In the genomic region with DNA sequence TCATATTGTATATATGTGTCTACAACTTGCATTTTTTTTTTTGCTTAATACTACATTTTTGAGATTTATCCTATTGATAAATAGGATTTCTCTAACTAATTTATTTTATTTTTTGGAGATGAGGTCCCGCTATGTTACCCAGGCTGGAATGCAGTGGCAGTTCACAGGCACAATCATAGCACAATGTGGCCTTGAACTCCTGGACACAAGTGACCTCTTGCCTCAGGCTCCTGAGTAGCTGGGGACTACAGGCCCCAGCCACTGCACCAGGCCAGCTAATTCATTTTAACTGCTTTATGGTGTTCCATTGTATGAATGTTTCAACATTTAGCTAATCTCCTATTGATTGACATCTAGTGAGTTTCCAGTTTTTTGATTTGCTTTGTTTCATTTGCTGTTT, we compare ENCODE assay signal across 18 cellular contexts.
"Had no signal": no experiment of that assay in that cellular context is flagged by ENCODE, and none has a peak within 500 bp of the region (broad histone marks: within the 10 kb centered on the region; RNA-seq: fewer than 3 reads in every experiment).

No MANE protein-coding gene starts in this region.

- H3K9me3 Mint-ChIP-seq: effector memory CD8-positive, alpha-beta T cell; natural killer cell; stimulated activated effector memory CD8-positive, alpha-beta T cell treated with anti-CD3 and anti-CD28 coated beads, Interleukin-12 subunit alpha, Interleukin-12 subunit beta, amount 100 ng/mL, for 72 hours; stimulated activated naive CD8-positive, alpha-beta T cell treated with anti-CD3 and anti-CD28 coated beads, Interleukin-15, Interleukin-2, amounts not matched to agents 100 ng/mL and 50 ng/mL, for 24 hours had no signal

- H3K27ac ChIP-seq: tibial artery, upper lobe of left lung, vagina had no signal

- H3K4me3 ChIP-seq: tibial artery, upper lobe of left lung, vagina had no signal

- H3K4me1 ChIP-seq: tibial artery, upper lobe of left lung had no signal

- H3K27me3 Mint-ChIP-seq: dendritic cell treated with granulocyte-macrophage colony-stimulating factor and Interleukin-4, amounts not matched to agents 40 ng/mL and 50 ng/mL, for 4 days; effector memory CD8-positive, alpha-beta T cell; stimulated activated naive CD8-positive, alpha-beta T cell treated with anti-CD3 and anti-CD28 coated beads, Interleukin-15, Interleukin-2, amounts not matched to agents 100 ng/mL and 50 ng/mL, for 24 hours had no signal

- H3K9me3 ChIP-seq: tibial artery, upper lobe of left lung, vagina had no signal

- H3K27me3 ChIP-seq: tibial artery, upper lobe of left lung, vagina had no signal

- ATAC-seq: effector memory CD8-positive, alpha-beta T cell; left colon; natural killer cell; right cardiac atrium; stimulated activated effector memory CD8-positive, alpha-beta T cell treated with anti-CD3 and anti-CD28 coated beads, Interleukin-12 subunit alpha, Interleukin-12 subunit beta, amount 100 ng/mL, for 72 hours had no signal

- H3K36me3 Mint-ChIP-seq: natural killer cell; stimulated activated effector memory CD8-positive, alpha-beta T cell treated with anti-CD3 and anti-CD28 coated beads, Interleukin-12 subunit alpha, Interleukin-12 subunit beta, amount 100 ng/mL, for 72 hours had no signal

- H3K4me3 Mint-ChIP-seq: dendritic cell treated with granulocyte-macrophage colony-stimulating factor and Interleukin-4, amounts not matched to agents 40 ng/mL and 50 ng/mL, for 4 days; effector memory CD8-positive, alpha-beta T cell; natural killer cell; neural crest cell; stimulated activated effector memory CD8-positive, alpha-beta T cell treated with anti-CD3 and anti-CD28 coated beads, Interleukin-12 subunit alpha, Interleukin-12 subunit beta, amount 100 ng/mL, for 72 hours; stimulated activated naive CD8-positive, alpha-beta T cell treated with anti-CD3 and anti-CD28 coated beads, Interleukin-15, Interleukin-2, amounts not matched to agents 100 ng/mL and 50 ng/mL, for 24 hours had no signal

- H3K36me3 ChIP-seq: tibial artery, upper lobe of left lung, vagina had no signal

- H3K4me1 Mint-ChIP-seq: natural killer cell; stimulated activated effector memory CD8-positive, alpha-beta T cell treated with anti-CD3 and anti-CD28 coated beads, Interleukin-12 subunit alpha, Interleukin-12 subunit beta, amount 100 ng/mL, for 72 hours had no signal

- H3K27ac Mint-ChIP-seq: dendritic cell treated with granulocyte-macrophage colony-stimulating factor and Interleukin-4, amounts not matched to agents 40 ng/mL and 50 ng/mL, for 4 days; natural killer cell; stimulated activated effector memory CD8-positive, alpha-beta T cell treated with anti-CD3 and anti-CD28 coated beads, Interleukin-12 subunit alpha, Interleukin-12 subunit beta, amount 100 ng/mL, for 72 hours; stimulated activated naive CD8-positive, alpha-beta T cell treated with anti-CD3 and anti-CD28 coated beads, Interleukin-15, Interleukin-2, amounts not matched to agents 100 ng/mL and 50 ng/mL, for 24 hours had no signal

- DNase-seq: cerebellar nuclear complex; effector memory CD8-positive, alpha-beta T cell; erythroblast; foreskin melanocyte; islet precursor cell; left colon; natural killer cell; posterior cingulate gyrus; right cardiac atrium; stimulated activated CD4-positive, alpha-beta T cell treated with anti-CD3 and anti-CD28 coated beads, Interleukin-4, amount 100 ng/mL, for 1 hour; stimulated activated CD8-positive, alpha-beta memory T cell treated with anti-CD3 and anti-CD28 coated beads, Interleukin-4, amount 100 ng/mL, for 48 hours; tibial artery; upper lobe of left lung had no signal
